In the genomic region with DNA sequence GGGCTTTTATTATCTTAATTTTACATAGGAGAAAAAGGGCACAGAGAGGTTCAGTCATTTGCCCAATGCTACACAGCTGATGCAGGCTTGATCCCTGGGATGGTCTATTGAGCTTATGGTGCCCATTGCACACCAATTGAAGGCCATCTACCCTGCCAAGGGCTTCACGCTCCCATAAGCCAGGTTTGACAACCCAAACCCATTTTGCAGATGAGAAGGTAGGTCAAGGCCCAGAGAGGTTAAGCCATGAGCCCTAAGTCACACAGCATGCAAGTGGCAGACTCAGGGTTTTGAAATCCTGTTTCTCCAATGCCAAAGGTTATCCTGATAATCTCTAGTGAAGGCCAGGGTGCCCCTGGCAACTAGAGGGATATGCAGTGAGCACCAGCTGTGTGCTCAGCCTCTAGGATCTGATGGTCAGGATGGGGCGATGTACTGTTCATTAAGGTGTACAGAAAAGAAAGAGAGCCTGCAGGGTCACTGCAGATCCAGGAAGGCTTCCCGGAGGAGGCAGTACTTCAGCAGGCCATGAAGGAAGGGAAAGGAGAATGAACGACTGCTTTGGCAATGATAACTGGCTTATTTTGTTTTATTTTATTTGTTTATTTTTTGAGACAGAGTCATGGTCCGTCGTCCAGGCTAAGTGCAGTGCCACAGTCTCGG, we compare ENCODE assay signal across 19 cellular contexts. TPM values are rescaled to one million over a fixed set of nuclear protein-coding genes. Genes with fewer than 3 reads are reported as not detected.
DNase-seq lines count a peak whose midpoint lies in the region; ATAC-seq, FAIRE-seq and TF ChIP-seq lines count a peak whose summit lies in the region.
"Had no signal": no experiment of that assay in that cellular context is flagged by ENCODE, and none has a peak within 500 bp of the region (broad histone marks: within the 10 kb centered on the region; RNA-seq: fewer than 3 reads in every experiment).

No MANE protein-coding gene starts in this region.

- SMC1A ChIA-PET in GM12878 (lab: Charles Lee; ENCODE audit: uncharacterized antibody, unreplicated experiment), result no interaction called here

- H2AFZ ChIP-seq in HepG2 (ENCODE audit: low read length) (no peak overlapping the region), GM12878 (ENCODE audit: control insufficient read depth, low read depth, low read length) (no peak overlapping the region), osteoblast (ENCODE audit: low read length) (no peak overlapping the region)
- H2AFZ ChIP-seq: GM23338 had no signal

- peaks cover 4 to 5% of the 10 kb centered on the region in 2 experiments; a peak in 3 of 5 replicates for H3K36me3 ChIP-seq in HepG2 (replicated peaks in 1 of 2; ENCODE audit: control insufficient read depth in 1 of 2, insufficient read depth in 2 of 2, low read length in 2 of 2)
- H3K36me3 ChIP-seq in right lobe of liver, result peaks cover 0 to 86% (median 50%) of the 10 kb centered on the region in 4 donors
- H3K36me3 ChIP-seq in GM12878 (ENCODE audit: control insufficient read depth in 2 of 2, insufficient read depth in 2 of 2, low read length in 1 of 2), result no peaks in the 10 kb centered on the region
- H3K36me3 ChIP-seq in osteoblast (ENCODE audit: insufficient read depth, low read length), result no peaks in the 10 kb centered on the region
- H3K36me3 ChIP-seq: HAP-1 had no signal

- in situ Hi-C loops in HepG2 (cut with HindIII; ENCODE audit: extremely low pct_ligation_motif_present, low pct_unique_long_range_greater_than_20kb) (no loop called here), GM12878 (cut with MboI) (no loop called here)

- H3K4me1 ChIP-seq in HepG2 (ENCODE audit: insufficient read depth, low read length) (no peaks in the 10 kb centered on the region), right lobe of liver (peaks cover 0 to 16% (median 4%) of the 10 kb centered on the region in 4 donors), GM12878 (ENCODE audit: control insufficient read depth, insufficient read depth, low read length) (no peaks in the 10 kb centered on the region), osteoblast (ENCODE audit: insufficient read depth, low read length) (no peaks in the 10 kb centered on the region)
- H3K4me1 ChIP-seq: HAP-1 had no signal

- TF ChIP-seq RAD21 in HepG2 (CRISPR knock-in tag; IDR thresholded peaks at IDR 0.05), result no peak
- no peak for TF ChIP-seq RAD21 in GM12878 (IDR thresholded peaks at IDR 0.05; ENCODE audit: insufficient read depth, low read depth, low read length)

- WGBS in HepG2 (ENCODE audit: low lambda C conversion rate), result 97% methylated on average over 7 of the region's 7 CpGs
- 78% methylated on average over 7 of the region's 7 CpGs for whole genome bisulfite sequencing in right lobe of liver (ENCODE audit: insufficient coverage, low coverage, low lambda C conversion rate, missing lambda C conversion rate)
- 52% methylated on average over 7 of the region's 7 CpGs for WGBS in GM12878 (ENCODE audit: insufficient coverage, insufficient replicate concordance, low lambda C conversion rate, missing lambda C conversion rate)

- H4K20me1 ChIP-seq in HepG2 (ENCODE audit: insufficient read depth, low read length) (no peaks in the 10 kb centered on the region), GM12878 (ENCODE audit: control insufficient read depth, insufficient read depth) (no peaks in the 10 kb centered on the region), osteoblast (ENCODE audit: insufficient read depth, low read length) (no peaks in the 10 kb centered on the region)

- H3K4me2 ChIP-seq in HepG2 (ENCODE audit: low read depth, low read length) (no peak overlapping the region), GM12878 (ENCODE audit: control insufficient read depth, insufficient read depth) (no peak overlapping the region), osteoblast (ENCODE audit: insufficient read depth, low read length) (no peak overlapping the region)
- H3K4me2 ChIP-seq: GM23338 had no signal

- TF ChIP-seq CTCF in HepG2 (CRISPR knock-in tag; IDR thresholded peaks at IDR 0.05), result no peak
- TF ChIP-seq CTCF in right lobe of liver (IDR thresholded peaks at IDR 0.05), result no peak
- TF ChIP-seq CTCF in GM12878 (IDR thresholded peaks at IDR 0.05 in 2 of 3, conservative IDR thresholded peaks at IDR 0.05 in 1 of 3; ENCODE audit: control insufficient read depth in 2 of 3, extremely low read depth in 1 of 3, insufficient read depth in 1 of 3, low read depth in 3 of 3, low read length in 3 of 3), result no peak
- no peak for TF ChIP-seq CTCF in osteoblast (IDR thresholded peaks at IDR 0.05; ENCODE audit: extremely low read depth, low read depth, low read length)

- DNase-seq in HepG2 (ENCODE audit: low spot score), result no peak
- no peak for DNase-seq in right lobe of liver
- DNase-seq in GM12878 (ENCODE audit: low read depth, low spot score), result no peak
- DNase-seq in osteoblast (ENCODE audit: insufficient read length, low spot score, missing footprints), result peak; percentile 57
- DNase-seq in DMS153 treated with DMSO at 0.1 percent for 48 hours (lab: John Stamatoyannopoulos, UW; ENCODE audit: unreplicated experiment), result no peak
- DNase-seq: C1 segment of cervical spinal cord; Calu3; CD4-positive, alpha-beta memory T cell; COR-L47; DND-41 had no signal

- H3K9ac ChIP-seq in HepG2 (ENCODE audit: insufficient read depth, low read depth, low read length) (no peak overlapping the region), GM12878 (ENCODE audit: control insufficient read depth, insufficient read depth, low read length) (no peak overlapping the region)

- TSS peak; percentile 26 for BruUV-seq in HepG2 (replicated peaks; lab: Mats Ljungman, UMichigan)
- BruUV-seq in GM12878 (replicated peaks; lab: Mats Ljungman, UMichigan), result no TSS peak

- no peak for FAIRE-seq in HepG2 (lab: Jason Lieb, UNC)
- no peak for FAIRE-seq in GM12878 (lab: Jason Lieb, UNC)
- FAIRE-seq: A204.1, G401.6, GM19239, H54 had no signal

- H3K27ac ChIP-seq in HepG2 (ENCODE audit: extremely low read length, insufficient read depth, low read length) (no peak overlapping the region), right lobe of liver (no peak overlapping the region), GM12878 (ENCODE audit: control insufficient read depth, insufficient read depth) (no peak overlapping the region), osteoblast (ENCODE audit: low read depth, low read length) (no peak overlapping the region)
- H3K27ac ChIP-seq: 22Rv1 had no signal

- ATAC-seq in HepG2 (no peak), right lobe of liver (no peak), GM12878 (no peak), GM19467 (IDR thresholded peaks at IDR 0.05; ENCODE audit: unreplicated experiment) (no peak)
- ATAC-seq: GM23338 had no signal

- TF ChIP-seq POLR2A in HepG2 (IDR thresholded peaks at IDR 0.05; ENCODE audit: insufficient read depth in 1 of 2, low read depth in 2 of 2, low read length in 2 of 2) (no peak), right lobe of liver (IDR thresholded peaks at IDR 0.05) (no peak), GM12878 (IDR thresholded peaks at IDR 0.05; ENCODE audit: low read depth, low read length) (no peak)

- no peaks in the 10 kb centered on the region for H3K27me3 ChIP-seq in HepG2 (ENCODE audit: control insufficient read depth in 1 of 2, insufficient read depth in 2 of 2, low read length in 2 of 2)
- no peaks in the 10 kb centered on the region for H3K27me3 ChIP-seq in right lobe of liver
- no peaks in the 10 kb centered on the region for H3K27me3 ChIP-seq in GM12878 (replicated peaks in 1 of 2; ENCODE audit: control insufficient read depth in 2 of 2, insufficient read depth in 2 of 2, low read length in 1 of 2)
- H3K27me3 ChIP-seq in osteoblast (ENCODE audit: insufficient read depth, low read length), result peaks cover 8% of the 10 kb centered on the region

- H3K4me3 ChIP-seq in HepG2 (replicated peaks in 1 of 3; ENCODE audit: insufficient read depth in 1 of 3, low read depth in 2 of 3, low read length in 3 of 3), result no peak overlapping the region
- H3K4me3 ChIP-seq in right lobe of liver, result no peak overlapping the region
- no peak overlapping the region for H3K4me3 ChIP-seq in GM12878
- H3K4me3 ChIP-seq in osteoblast (ENCODE audit: insufficient read depth, low read length), result no peak overlapping the region
- H3K4me3 ChIP-seq: GM23338, HAP-1 had no signal

- POLR2A ChIA-PET in HepG2 (lab: Yijun Ruan, JAX), result interaction anchor here (1.9 kb wide), 1 partner anchor 8 kb away, joined by 6 read pairs; a partner anchor contains a TSS
- POLR2A ChIA-PET in GM12878 (lab: Charles Lee), result interaction anchor here (0.9 kb wide), 1 partner anchor 97 kb away, joined by 3 read pairs; no protein-coding TSS in a partner anchor

- TF ChIP-seq EP300 in HepG2 (IDR thresholded peaks at IDR 0.05; ENCODE audit: low read depth in 2 of 2, low read length in 2 of 2) (no peak), HepG2 (CRISPR knock-in tag; IDR thresholded peaks at IDR 0.05; ENCODE audit: borderline replicate concordance) (no peak), GM12878 (IDR thresholded peaks at IDR 0.05; ENCODE audit: borderline replicate concordance in 1 of 2, control insufficient read depth in 1 of 2, low read depth in 2 of 2, low read length in 2 of 2) (no peak)

- CTCF ChIA-PET in HepG2 (lab: Yijun Ruan, JAX; ENCODE audit: low intra/inter-chr PET ratio, low total read pairs), result no interaction called here
- CTCF ChIA-PET in GM12878 (lab: Yijun Ruan, JAX), result interaction anchor here (0.9 kb wide), 1 partner anchor 21 kb away, joined by 5 read pairs; no protein-coding TSS in a partner anchor

- H3K9me3 ChIP-seq in HepG2 (ENCODE audit: low read length), result no peaks in the 10 kb centered on the region
- no peaks in the 10 kb centered on the region for H3K9me3 ChIP-seq in right lobe of liver
- no peaks in the 10 kb centered on the region for H3K9me3 ChIP-seq in GM12878 (replicated peaks; ENCODE audit: control insufficient read depth, insufficient read depth, low read length)
- H3K9me3 ChIP-seq in osteoblast (ENCODE audit: low read depth, low read length), result no peaks in the 10 kb centered on the region
- H3K9me3 ChIP-seq: HAP-1 had no signal

- H3K79me2 ChIP-seq in HepG2 (ENCODE audit: insufficient read depth, low read length), result no peaks in the 10 kb centered on the region
- H3K79me2 ChIP-seq in GM12878 (ENCODE audit: control insufficient read depth, insufficient read depth, low read length), result no peaks in the 10 kb centered on the region
- no peaks in the 10 kb centered on the region for H3K79me2 ChIP-seq in osteoblast (ENCODE audit: insufficient read depth, low read length)

- RAD21 ChIA-PET in GM12878 (lab: Charles Lee; ENCODE audit: unreplicated experiment), result interaction anchor here (1.0 kb wide), 1 partner anchor 8 kb away, joined by 3 read pairs; a partner anchor contains a TSS

- intact Hi-C loops in HepG2 (cut with micrococcal nuclease; ENCODE audit: unreplicated experiment), result no loop called here
- intact Hi-C loops in right lobe of liver (cut with DNase I), result no loop called here
- intact Hi-C loops in GM12878 (cut with micrococcal nuclease; ENCODE audit: unreplicated experiment), result no loop called here

RNA-seq across cellular contexts. Expression of a gene that starts 8.1 kb away (rescaled TPM):
- total RNA-seq in HepG2 (2016; rRNA removed; fragmentation: Illumina TruSeq; extraction: Trizol) (3.8 and 4.5 TPM in 2 replicates), right lobe of liver (100 to 1,000 TPM in 4 of 6 experiments, 10 to 100 TPM in 2; 50.5 to 368 (median 199) TPM), GM12878 (2014; rRNA removed) (not detected in 2 replicates), GM12878 (2014; rRNA removed; fragmentation: Illumina TruSeq; extraction: Trizol) (not detected in 2 replicates), GM12878 (2021) (not detected in 2 replicates), osteoblast (not detected in 2 replicates)
- 0.61 and 1.3 TPM in 2 replicates for total RNA-seq in HepG2 (2016; cell fraction: cytosol; rRNA removed; fragmentation: Illumina TruSeq; extraction: Trizol; ENCODE audit: low read depth)
- 2.7 and 4.7 TPM in 2 replicates for total RNA-seq in HepG2 (2016; cell fraction: insoluble cytoplasmic fraction; rRNA removed; fragmentation: Illumina TruSeq; extraction: Trizol)
- total RNA-seq in HepG2 (2016; cell fraction: membrane; rRNA removed; fragmentation: Illumina TruSeq; extraction: Trizol), result 1.9 and 2.1 TPM in 2 replicates
- total RNA-seq in HepG2 (2016; cell fraction: nucleus; rRNA removed; fragmentation: Illumina TruSeq; extraction: Trizol), result 5.9 and 7.0 TPM in 2 replicates
- polyA plus RNA-seq in HepG2 (2011; rRNA removed) (3.8 and 7.0 TPM in 2 replicates), GM12878 (2011; rRNA removed) (0.22 and 0.46 TPM in 2 replicates), GM12878 (2014; fragmentation: Illumina TruSeq; extraction: Trizol) (0.03 TPM in 1 of 2 replicates, not detected in the other), GM12878 (2014; fragmentation: Nextera tagmentation; extraction: Ambion mirVana) (not detected), GM12878 (2014; rRNA removed) (not detected in 2 replicates), GM12878 (2016; fragmentation: Nextera tagmentation; extraction: Ambion mirVana) (under 1 TPM in 1 of 2 experiments, not detected in 1; 0.07 TPM)
- 3.1 and 5.0 TPM in 2 replicates for polyA plus RNA-seq in HepG2 (2011; cell fraction: cytosol; rRNA removed)
- 7.4 and 9.2 TPM in 2 replicates for polyA plus RNA-seq in HepG2 (2011; cell fraction: nucleus; rRNA removed)
- 13.4 and 16.9 TPM in 2 replicates for polyA plus RNA-seq in HepG2 (2012)
- polyA plus RNA-seq in HepG2 (2016; cell fraction: cytosol; fragmentation: Illumina TruSeq; extraction: Trizol; ENCODE audit: low read depth), result 2.1 and 2.2 TPM in 2 replicates
- polyA plus RNA-seq in HepG2 (2016; cell fraction: insoluble cytoplasmic fraction; fragmentation: Illumina TruSeq; extraction: Trizol; ENCODE audit: low read depth), result 11.1 and 13.5 TPM in 2 replicates
- 4.0 and 5.2 TPM in 2 replicates for polyA plus RNA-seq in HepG2 (2016; cell fraction: membrane; fragmentation: Illumina TruSeq; extraction: Trizol; ENCODE audit: low read depth)
- polyA plus RNA-seq in HepG2 (2016; cell fraction: nucleus; fragmentation: Illumina TruSeq; extraction: Trizol; ENCODE audit: insufficient read depth, low read depth), result 28.4 and 29.8 TPM in 2 replicates
- 0.09 and 2.9 TPM in 2 replicates for polyA minus RNA-seq in HepG2 (2011; rRNA and poly(A)+ RNA removed; ENCODE audit: low replicate concordance)
- 1.7 and 3.2 TPM in 2 replicates for polyA minus RNA-seq in HepG2 (2011; cell fraction: cytosol; rRNA and poly(A)+ RNA removed)
- 2.1 and 2.6 TPM in 2 replicates for polyA minus RNA-seq in HepG2 (2011; cell fraction: nucleus; rRNA and poly(A)+ RNA removed)
- not detected in 2 replicates for total RNA-seq in GM12878 (2013; cell fraction: nucleolus; rRNA removed)
- polyA plus RNA-seq in GM12878 (2011; ENCODE audit: low read depth), result not detected
- 0.60 and 0.72 TPM in 2 replicates for polyA plus RNA-seq in GM12878 (2011; cell fraction: cytosol; rRNA removed)
- 0.46 and 0.61 TPM in 2 replicates for polyA plus RNA-seq in GM12878 (2011; cell fraction: nucleus; rRNA removed)
- polyA plus RNA-seq in GM12878 (2012), result 0.04 and 0.23 TPM in 2 replicates
- polyA minus RNA-seq in GM12878 (2011; rRNA and poly(A)+ RNA removed), result 0.52 TPM in 1 of 2 replicates, not detected in the other
- not detected in 2 replicates for polyA minus RNA-seq in GM12878 (2011; cell fraction: cytosol; rRNA and poly(A)+ RNA removed)
- polyA minus RNA-seq in GM12878 (2011; cell fraction: nucleus; rRNA and poly(A)+ RNA removed), result 0.29 TPM in 1 of 2 replicates, not detected in the other
- total RNA-seq: CD4-positive, alpha-beta memory T cell; GM23338 had no signal
- polyA plus RNA-seq: BJ; CD4-positive, alpha-beta memory T cell had no signal

RNA-seq across cellular contexts. Expression of a gene that starts 20.8 kb away (rescaled TPM):
- total RNA-seq in HepG2 (2016; rRNA removed; fragmentation: Illumina TruSeq; extraction: Trizol), result 8.6 and 11.0 TPM in 2 replicates
- total RNA-seq in HepG2 (2016; cell fraction: cytosol; rRNA removed; fragmentation: Illumina TruSeq; extraction: Trizol; ENCODE audit: low read depth), result 7.2 and 9.1 TPM in 2 replicates
- 7.9 and 10.6 TPM in 2 replicates for total RNA-seq in HepG2 (2016; cell fraction: insoluble cytoplasmic fraction; rRNA removed; fragmentation: Illumina TruSeq; extraction: Trizol)
- total RNA-seq in HepG2 (2016; cell fraction: membrane; rRNA removed; fragmentation: Illumina TruSeq; extraction: Trizol), result 7.5 and 8.1 TPM in 2 replicates
- 7.0 and 8.1 TPM in 2 replicates for total RNA-seq in HepG2 (2016; cell fraction: nucleus; rRNA removed; fragmentation: Illumina TruSeq; extraction: Trizol)
- polyA plus RNA-seq in HepG2 (2011; rRNA removed), result 18.4 and 20.7 TPM in 2 replicates
- polyA plus RNA-seq in HepG2 (2011; cell fraction: cytosol; rRNA removed), result 12.2 and 19.4 TPM in 2 replicates
- 69.5 and 82.9 TPM in 2 replicates for polyA plus RNA-seq in HepG2 (2011; cell fraction: nucleus; rRNA removed)
- polyA plus RNA-seq in HepG2 (2012), result 7.3 and 9.2 TPM in 2 replicates
- polyA plus RNA-seq in HepG2 (2016; cell fraction: cytosol; fragmentation: Illumina TruSeq; extraction: Trizol; ENCODE audit: low read depth), result 4.6 and 5.1 TPM in 2 replicates
- 9.5 and 10.8 TPM in 2 replicates for polyA plus RNA-seq in HepG2 (2016; cell fraction: insoluble cytoplasmic fraction; fragmentation: Illumina TruSeq; extraction: Trizol; ENCODE audit: low read depth)
- 6.0 TPM in 2 replicates for polyA plus RNA-seq in HepG2 (2016; cell fraction: membrane; fragmentation: Illumina TruSeq; extraction: Trizol; ENCODE audit: low read depth)
- 31.6 and 35.6 TPM in 2 replicates for polyA plus RNA-seq in HepG2 (2016; cell fraction: nucleus; fragmentation: Illumina TruSeq; extraction: Trizol; ENCODE audit: insufficient read depth, low read depth)
- 18.0 and 19.2 TPM in 2 replicates for polyA minus RNA-seq in HepG2 (2011; rRNA and poly(A)+ RNA removed; ENCODE audit: low replicate concordance)
- polyA minus RNA-seq in HepG2 (2011; cell fraction: cytosol; rRNA and poly(A)+ RNA removed), result 6.8 and 7.4 TPM in 2 replicates
- 9.0 TPM in 2 replicates for polyA minus RNA-seq in HepG2 (2011; cell fraction: nucleus; rRNA and poly(A)+ RNA removed)
- 10 to 100 TPM in 3 of 6 experiments, 1 to 10 TPM in 3; 7.9 to 21.6 (median 10.0) TPM for total RNA-seq in right lobe of liver
- total RNA-seq in GM12878 (2013; cell fraction: nucleolus; rRNA removed), result 24.5 and 25.2 TPM in 2 replicates
- total RNA-seq in GM12878 (2014; rRNA removed), result 25.6 and 26.0 TPM in 2 replicates
- 8.3 and 8.7 TPM in 2 replicates for total RNA-seq in GM12878 (2014; rRNA removed; fragmentation: Illumina TruSeq; extraction: Trizol)
- 36.3 and 39.5 TPM in 2 replicates for total RNA-seq in GM12878 (2021)
- polyA plus RNA-seq in GM12878 (2011; ENCODE audit: low read depth), result 9.0 TPM
- polyA plus RNA-seq in GM12878 (2011; rRNA removed), result 10.0 and 22.4 TPM in 2 replicates
- 34.9 and 58.8 TPM in 2 replicates for polyA plus RNA-seq in GM12878 (2011; cell fraction: cytosol; rRNA removed)
- 77.1 and 95.7 TPM in 2 replicates for polyA plus RNA-seq in GM12878 (2011; cell fraction: nucleus; rRNA removed)
- 29.2 and 32.3 TPM in 2 replicates for polyA plus RNA-seq in GM12878 (2012)
- polyA plus RNA-seq in GM12878 (2014; fragmentation: Illumina TruSeq; extraction: Trizol), result 0.60 and 6.7 TPM in 2 replicates
- 1 to 10 TPM; 1.3 to 1.5 TPM for polyA plus RNA-seq in GM12878 (2014; fragmentation: Nextera tagmentation; extraction: Ambion mirVana)
- polyA plus RNA-seq in GM12878 (2014; rRNA removed), result 49.6 and 60.3 TPM in 2 replicates
- polyA plus RNA-seq in GM12878 (2016; fragmentation: Nextera tagmentation; extraction: Ambion mirVana), result 10 to 100 TPM; 29.4 to 29.8 TPM
- 11.3 and 21.7 TPM in 2 replicates for polyA minus RNA-seq in GM12878 (2011; rRNA and poly(A)+ RNA removed)
- 11.3 and 12.2 TPM in 2 replicates for polyA minus RNA-seq in GM12878 (2011; cell fraction: cytosol; rRNA and poly(A)+ RNA removed)
- 10.2 and 22.0 TPM in 2 replicates for polyA minus RNA-seq in GM12878 (2011; cell fraction: nucleus; rRNA and poly(A)+ RNA removed)
- total RNA-seq in osteoblast, result 8.3 and 16.3 TPM in 2 replicates

RNA-seq across cellular contexts. Expression of a gene that starts 20.9 kb away (rescaled TPM):
- total RNA-seq in HepG2 (2016; rRNA removed; fragmentation: Illumina TruSeq; extraction: Trizol) (0.13 TPM in 1 of 2 replicates, not detected in the other), right lobe of liver (1 to 10 TPM; 1.2 to 4.8 (median 2.7) TPM), GM12878 (2014; rRNA removed) (0.49 and 0.51 TPM in 2 replicates), GM12878 (2014; rRNA removed; fragmentation: Illumina TruSeq; extraction: Trizol) (0.23 and 0.27 TPM in 2 replicates), GM12878 (2021) (0.51 and 0.59 TPM in 2 replicates), osteoblast (0.29 and 0.72 TPM in 2 replicates)
- total RNA-seq in HepG2 (2016; cell fraction: cytosol; rRNA removed; fragmentation: Illumina TruSeq; extraction: Trizol; ENCODE audit: low read depth), result not detected in 2 replicates
- total RNA-seq in HepG2 (2016; cell fraction: insoluble cytoplasmic fraction; rRNA removed; fragmentation: Illumina TruSeq; extraction: Trizol), result 0.06 and 0.19 TPM in 2 replicates
- total RNA-seq in HepG2 (2016; cell fraction: membrane; rRNA removed; fragmentation: Illumina TruSeq; extraction: Trizol), result not detected in 2 replicates
- 0.22 TPM in 1 of 2 replicates, not detected in the other for total RNA-seq in HepG2 (2016; cell fraction: nucleus; rRNA removed; fragmentation: Illumina TruSeq; extraction: Trizol)
- polyA plus RNA-seq in HepG2 (2011; rRNA removed) (0.17 and 0.24 TPM in 2 replicates), GM12878 (2011; rRNA removed) (0.43 TPM in 2 replicates), GM12878 (2014; fragmentation: Illumina TruSeq; extraction: Trizol) (0.12 and 0.14 TPM in 2 replicates), GM12878 (2014; fragmentation: Nextera tagmentation; extraction: Ambion mirVana) (under 1 TPM in 1 of 2 experiments, not detected in 1; 0.02 TPM), GM12878 (2014; rRNA removed) (0.42 and 0.47 TPM in 2 replicates), GM12878 (2016; fragmentation: Nextera tagmentation; extraction: Ambion mirVana) (under 1 TPM; 0.31 to 0.35 TPM)
- polyA plus RNA-seq in HepG2 (2011; cell fraction: cytosol; rRNA removed), result 0.15 and 0.19 TPM in 2 replicates
- polyA plus RNA-seq in HepG2 (2011; cell fraction: nucleus; rRNA removed), result 0.97 and 1.2 TPM in 2 replicates
- 0.13 and 0.28 TPM in 2 replicates for polyA plus RNA-seq in HepG2 (2012)
- not detected in 2 replicates for polyA plus RNA-seq in HepG2 (2016; cell fraction: cytosol; fragmentation: Illumina TruSeq; extraction: Trizol; ENCODE audit: low read depth)
- polyA plus RNA-seq in HepG2 (2016; cell fraction: insoluble cytoplasmic fraction; fragmentation: Illumina TruSeq; extraction: Trizol; ENCODE audit: low read depth), result not detected in 2 replicates
- not detected in 2 replicates for polyA plus RNA-seq in HepG2 (2016; cell fraction: membrane; fragmentation: Illumina TruSeq; extraction: Trizol; ENCODE audit: low read depth)
- 0.36 and 0.63 TPM in 2 replicates for polyA plus RNA-seq in HepG2 (2016; cell fraction: nucleus; fragmentation: Illumina TruSeq; extraction: Trizol; ENCODE audit: insufficient read depth, low read depth)
- polyA minus RNA-seq in HepG2 (2011; rRNA and poly(A)+ RNA removed; ENCODE audit: low replicate concordance), result 0.07 and 0.20 TPM in 2 replicates
- polyA minus RNA-seq in HepG2 (2011; cell fraction: cytosol; rRNA and poly(A)+ RNA removed), result not detected in 2 replicates
- 0.25 TPM in 1 of 2 replicates, not detected in the other for polyA minus RNA-seq in HepG2 (2011; cell fraction: nucleus; rRNA and poly(A)+ RNA removed)
- total RNA-seq in GM12878 (2013; cell fraction: nucleolus; rRNA removed), result 1.5 and 2.2 TPM in 2 replicates
- polyA plus RNA-seq in GM12878 (2011; ENCODE audit: low read depth), result 0.49 TPM
- polyA plus RNA-seq in GM12878 (2011; cell fraction: cytosol; rRNA removed), result 0.84 and 0.90 TPM in 2 replicates
- 2.7 and 2.8 TPM in 2 replicates for polyA plus RNA-seq in GM12878 (2011; cell fraction: nucleus; rRNA removed)
- polyA plus RNA-seq in GM12878 (2012), result 1.5 TPM in 2 replicates
- polyA minus RNA-seq in GM12878 (2011; rRNA and poly(A)+ RNA removed), result 0.51 and 0.57 TPM in 2 replicates
- 0.21 TPM in 1 of 2 replicates, not detected in the other for polyA minus RNA-seq in GM12878 (2011; cell fraction: cytosol; rRNA and poly(A)+ RNA removed)
- polyA minus RNA-seq in GM12878 (2011; cell fraction: nucleus; rRNA and poly(A)+ RNA removed), result 0.12 and 0.38 TPM in 2 replicates

RNA-seq across cellular contexts. Expression of a gene that starts 37.6 kb away (rescaled TPM):
- total RNA-seq in HepG2 (2016; rRNA removed; fragmentation: Illumina TruSeq; extraction: Trizol) (72.2 and 80.9 TPM in 2 replicates), right lobe of liver (10 to 100 TPM; 50.2 to 75.7 (median 59.8) TPM), GM12878 (2014; rRNA removed) (178 and 210 TPM in 2 replicates), GM12878 (2014; rRNA removed; fragmentation: Illumina TruSeq; extraction: Trizol) (72.1 and 92.8 TPM in 2 replicates), GM12878 (2021) (182 and 184 TPM in 2 replicates), osteoblast (221 and 233 TPM in 2 replicates)
- total RNA-seq in HepG2 (2016; cell fraction: cytosol; rRNA removed; fragmentation: Illumina TruSeq; extraction: Trizol; ENCODE audit: low read depth), result 141 and 153 TPM in 2 replicates
- 63.3 and 84.3 TPM in 2 replicates for total RNA-seq in HepG2 (2016; cell fraction: insoluble cytoplasmic fraction; rRNA removed; fragmentation: Illumina TruSeq; extraction: Trizol)
- total RNA-seq in HepG2 (2016; cell fraction: membrane; rRNA removed; fragmentation: Illumina TruSeq; extraction: Trizol), result 168 and 190 TPM in 2 replicates
- 40.1 and 53.8 TPM in 2 replicates for total RNA-seq in HepG2 (2016; cell fraction: nucleus; rRNA removed; fragmentation: Illumina TruSeq; extraction: Trizol)
- polyA plus RNA-seq in HepG2 (2011; rRNA removed) (70.3 and 88.1 TPM in 2 replicates), GM12878 (2011; rRNA removed) (31.6 and 68.3 TPM in 2 replicates), GM12878 (2014; fragmentation: Illumina TruSeq; extraction: Trizol) (13.0 and 38.8 TPM in 2 replicates), GM12878 (2014; fragmentation: Nextera tagmentation; extraction: Ambion mirVana) (1 to 10 TPM in 1 of 2 experiments, under 1 TPM in 1; 1.00 to 6.8 TPM), GM12878 (2014; rRNA removed) (144 and 166 TPM in 2 replicates), GM12878 (2016; fragmentation: Nextera tagmentation; extraction: Ambion mirVana) (10 to 100 TPM; 33.4 to 33.7 TPM)
- 63.3 and 103 TPM in 2 replicates for polyA plus RNA-seq in HepG2 (2011; cell fraction: cytosol; rRNA removed)
- polyA plus RNA-seq in HepG2 (2011; cell fraction: nucleus; rRNA removed), result 96.2 and 101 TPM in 2 replicates
- 73.5 and 112 TPM in 2 replicates for polyA plus RNA-seq in HepG2 (2012)
- 205 and 223 TPM in 2 replicates for polyA plus RNA-seq in HepG2 (2016; cell fraction: cytosol; fragmentation: Illumina TruSeq; extraction: Trizol; ENCODE audit: low read depth)
- 99.4 and 124 TPM in 2 replicates for polyA plus RNA-seq in HepG2 (2016; cell fraction: insoluble cytoplasmic fraction; fragmentation: Illumina TruSeq; extraction: Trizol; ENCODE audit: low read depth)
- 271 and 285 TPM in 2 replicates for polyA plus RNA-seq in HepG2 (2016; cell fraction: membrane; fragmentation: Illumina TruSeq; extraction: Trizol; ENCODE audit: low read depth)
- 113 and 116 TPM in 2 replicates for polyA plus RNA-seq in HepG2 (2016; cell fraction: nucleus; fragmentation: Illumina TruSeq; extraction: Trizol; ENCODE audit: insufficient read depth, low read depth)
- 82.8 and 120 TPM in 2 replicates for polyA minus RNA-seq in HepG2 (2011; rRNA and poly(A)+ RNA removed; ENCODE audit: low replicate concordance)
- polyA minus RNA-seq in HepG2 (2011; cell fraction: cytosol; rRNA and poly(A)+ RNA removed), result 55.4 and 61.2 TPM in 2 replicates
- polyA minus RNA-seq in HepG2 (2011; cell fraction: nucleus; rRNA and poly(A)+ RNA removed), result 25.8 and 27.8 TPM in 2 replicates
- total RNA-seq in GM12878 (2013; cell fraction: nucleolus; rRNA removed), result 58.9 and 63.2 TPM in 2 replicates
- polyA plus RNA-seq in GM12878 (2011; ENCODE audit: low read depth), result 78.5 TPM
- 109 and 144 TPM in 2 replicates for polyA plus RNA-seq in GM12878 (2011; cell fraction: cytosol; rRNA removed)
- 127 and 159 TPM in 2 replicates for polyA plus RNA-seq in GM12878 (2011; cell fraction: nucleus; rRNA removed)
- polyA plus RNA-seq in GM12878 (2012), result 133 and 176 TPM in 2 replicates
- 32.9 and 84.0 TPM in 2 replicates for polyA minus RNA-seq in GM12878 (2011; rRNA and poly(A)+ RNA removed)
- polyA minus RNA-seq in GM12878 (2011; cell fraction: cytosol; rRNA and poly(A)+ RNA removed), result 64.1 and 69.3 TPM in 2 replicates
- polyA minus RNA-seq in GM12878 (2011; cell fraction: nucleus; rRNA and poly(A)+ RNA removed), result 27.6 and 40.2 TPM in 2 replicates

Comparison
In these comparisons a context has a peak if more than half of its experiments do, and no peak if none do; other contexts are left out.
1. RNA of a gene that starts 8.1 kb away (total RNA-seq): 50.5 to 368 TPM in right lobe of liver; 0.61 to 7.0 TPM in HepG2, not detected in GM12878 and not detected in osteoblast; every median in the first group is over 4 times any median in the second.